8 cellular contexts compared by ENCODE assay signal in the genomic region with DNA sequence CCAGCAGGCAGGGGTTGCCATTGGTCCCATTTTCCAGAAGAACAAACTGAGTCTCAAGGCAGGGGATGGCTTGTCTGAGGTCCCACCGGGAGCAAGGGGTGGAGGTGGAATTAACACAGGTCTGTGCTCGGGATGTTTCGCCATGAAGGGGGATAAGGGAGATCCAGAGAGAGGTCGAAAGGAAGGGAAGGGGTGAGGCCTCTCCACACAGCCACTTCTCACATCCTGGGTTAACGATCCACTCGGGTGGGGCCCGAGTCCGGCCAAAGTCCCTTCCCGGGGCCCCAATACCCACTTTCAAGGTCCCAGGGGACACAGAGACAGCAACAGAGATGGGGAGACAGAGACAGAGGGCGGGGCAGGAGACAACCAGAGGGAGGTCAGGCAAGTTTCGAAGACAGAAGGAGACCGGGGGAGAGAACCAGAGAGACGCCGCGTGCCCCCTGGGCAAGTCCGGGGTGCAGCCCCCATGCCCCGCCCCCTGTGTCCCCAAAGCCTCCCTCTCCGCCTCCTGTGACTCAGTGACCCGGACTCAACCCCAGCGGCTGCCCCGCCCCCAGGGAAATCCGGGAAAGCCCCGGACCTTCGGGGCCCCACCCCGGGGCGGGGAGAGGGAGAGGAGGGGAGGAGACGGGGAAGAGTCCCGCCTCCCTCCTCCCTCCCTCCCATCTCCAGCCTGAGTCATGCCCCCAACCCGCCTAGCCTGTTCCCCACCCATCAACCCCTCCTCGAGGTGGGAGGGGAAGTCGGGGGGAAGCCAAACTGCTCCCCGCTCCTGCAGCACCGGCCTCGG. TPM values are rescaled to one million over a fixed set of nuclear protein-coding genes. Genes with fewer than 3 reads are reported as not detected.
DNase-seq lines count a peak whose midpoint lies in the region; ATAC-seq and TF ChIP-seq lines count a peak whose summit lies in the region.

No MANE protein-coding gene starts in this region.

- H3K4me1 Mint-ChIP-seq in type B pancreatic cell (ENCODE audit: unreplicated experiment): peaks cover 23% of the 10 kb centered on the region

- peaks cover 6% of the 10 kb centered on the region for H3K27me3 ChIP-seq in trophoblast cell (ENCODE audit: insufficient read depth, low read length)

- no peaks in the 10 kb centered on the region for H3K9me3 Mint-ChIP-seq in type B pancreatic cell

- POLR2A ChIA-PET in AG04449 (lab: Yijun Ruan, JAX): interaction anchor here (0.6 kb wide), 1 partner anchor 12 kb away, joined by 3 read pairs; no protein-coding TSS in a partner anchor

- peak overlapping the region; percentile 39 for H2BK120ac ChIP-seq in trophoblast cell (ENCODE audit: insufficient read depth, low read length, poor library complexity)

- H3K79me1 ChIP-seq in trophoblast cell (ENCODE audit: low read length): no peaks in the 10 kb centered on the region

- no peaks in the 10 kb centered on the region for H3K79me2 ChIP-seq in trophoblast cell (ENCODE audit: control insufficient read depth, insufficient read depth, low read length, poor library complexity)

- H3K27ac ChIP-seq in trophoblast cell (ENCODE audit: low read depth, low read length): no peak overlapping the region

- H2AK5ac ChIP-seq in trophoblast cell (ENCODE audit: low read length): no peak overlapping the region

- H3K36me3 ChIP-seq in trophoblast cell (ENCODE audit: control insufficient read depth in 1 of 2, insufficient read depth in 2 of 2, low read length in 2 of 2): no peaks in the 10 kb centered on the region

- WGBS in trophoblast cell (ENCODE audit: extremely low coverage, insufficient coverage, insufficient read length): no CpG with 5 or more reads among the region's 34 CpGs

- H3K18ac ChIP-seq in trophoblast cell (ENCODE audit: low read length): peak overlapping the region; percentile 38

- no peak overlapping the region for H3K4ac ChIP-seq in trophoblast cell (ENCODE audit: low read depth, low read length)

- H3K4me2 ChIP-seq in trophoblast cell (ENCODE audit: low read length): peak overlapping the region; percentile 80

- H3K4me3 ChIP-seq in AG04449 (ENCODE audit: low read depth, low read length) (peak overlapping the region; percentile 73), trophoblast cell (ENCODE audit: low read depth, low read length) (no peak overlapping the region)

- H2BK12ac ChIP-seq in trophoblast cell (ENCODE audit: low read length): peak overlapping the region; percentile 48

- H3K4me1 ChIP-seq in trophoblast cell (ENCODE audit: control insufficient read depth in 1 of 2, insufficient read depth in 2 of 2, low read length in 2 of 2): peaks cover 8 to 9% of the 10 kb centered on the region in 2 experiments

- intact Hi-C loops in Right ventricle myocardium superior (cut with DNase I): no loop called here

- no peaks in the 10 kb centered on the region for H3K36me3 Mint-ChIP-seq in type B pancreatic cell

- CTCF ChIA-PET in AG04449 (lab: Yijun Ruan, JAX): interaction anchor here (0.8 kb wide), 1 partner anchor 24 kb away, joined by 3 read pairs; no protein-coding TSS in a partner anchor

- no peak overlapping the region for H3K9ac ChIP-seq in trophoblast cell (ENCODE audit: low read length)

- peak overlapping the region; percentile 39 for H4K12ac ChIP-seq in trophoblast cell (ENCODE audit: low read depth, low read length)

- H3K9me3 ChIP-seq in trophoblast cell (ENCODE audit: insufficient read depth, low read depth, low read length): peaks cover 6% of the 10 kb centered on the region

- no peak overlapping the region for H3K23ac ChIP-seq in trophoblast cell (ENCODE audit: low read length)

- H3K14ac ChIP-seq in trophoblast cell (ENCODE audit: low read length): no peak overlapping the region

- H4K8ac ChIP-seq in trophoblast cell (ENCODE audit: low read depth, low read length): no peak overlapping the region

- DNase-seq in AG04449 (ENCODE audit: low read depth, low spot score) (peak; percentile 69), HUDEP-2 (lab: John Stamatoyannopoulos, UW; ENCODE audit: unreplicated experiment in 76 of 76) (peak in 72 of 76 experiments; percentile 13 to 88 (median 72)), SW 1271 (lab: John Stamatoyannopoulos, UW) (peak; percentile 79 to 80), Right ventricle myocardium superior (peak; percentile 96), trophoblast cell (peak; percentile 86 to 91), type B pancreatic cell (ENCODE audit: extremely low spot score, unreplicated experiment) (peak; percentile 82)
- peak; percentile 78 for DNase-seq in activated naive CD8-positive, alpha-beta T cell treated with anti-CD3 and anti-CD28 coated beads, Interleukin-2, amount 50 U/mL, for 16 hours (ENCODE audit: low read depth, low spot score)

- H4K91ac ChIP-seq in trophoblast cell (ENCODE audit: low read depth, low read length): peak overlapping the region; percentile 36

- H3K27me3 Mint-ChIP-seq in type B pancreatic cell: peaks cover 41% of the 10 kb centered on the region

- TF ChIP-seq CTCF in AG04449 (IDR thresholded peaks at IDR 0.05; ENCODE audit: insufficient read depth, low read length, missing control alignments) (no peak), type B pancreatic cell (conservative IDR thresholded peaks at IDR 0.05) (no peak)

- no peak overlapping the region for H2BK5ac ChIP-seq in trophoblast cell (ENCODE audit: low read depth, low read length, poor library complexity)

- H3K4me3 Mint-ChIP-seq in type B pancreatic cell: peak overlapping the region; percentile 91

- peak overlapping the region; percentile 56 for H2AFZ ChIP-seq in trophoblast cell (ENCODE audit: insufficient read depth, low read length, poor library complexity)

- peak; percentile 35 for ATAC-seq in GM18520 (IDR thresholded peaks at IDR 0.05; ENCODE audit: unreplicated experiment)
- peak; percentile 92 for ATAC-seq in Right ventricle myocardium superior (ENCODE audit: poor library complexity)

- peak overlapping the region; percentile 95 for H3K27ac Mint-ChIP-seq in type B pancreatic cell

RNA-seq across cellular contexts. Expression of a gene that starts 1.4 kb away (rescaled TPM):
- 14.6 TPM for total RNA-seq in Right ventricle myocardium superior
- 1.7 and 2.0 TPM in 2 replicates for polyA plus RNA-seq in trophoblast cell (2013)
- total RNA-seq in type B pancreatic cell (ENCODE audit: low replicate concordance): 18.9 and 41.2 TPM in 2 replicates

RNA-seq across cellular contexts. Expression of a gene that starts 30.5 kb away (rescaled TPM):
- total RNA-seq in Right ventricle myocardium superior (not detected), type B pancreatic cell (ENCODE audit: low replicate concordance) (13.9 and 37.7 TPM in 2 replicates)
- polyA plus RNA-seq in trophoblast cell (2013): 1.4 and 1.7 TPM in 2 replicates

RNA-seq across cellular contexts. Expression of a gene that starts 48.2 kb away (rescaled TPM):
- total RNA-seq in Right ventricle myocardium superior (not detected), type B pancreatic cell (ENCODE audit: low replicate concordance) (not detected in 2 replicates)
- not detected in 2 replicates for polyA plus RNA-seq in trophoblast cell (2013)

Comparison
In these comparisons a context has a peak if more than half of its experiments do, and no peak if none do; other contexts are left out.
1. RNA of a gene that starts 30.5 kb away (total RNA-seq): 13.9 to 37.7 TPM in type B pancreatic cell; not detected in Right ventricle myocardium superior (single experiment); every median in the first group is over 10 times any median in the second.
2. Peak in every context shown above with its lines, with median percentiles within 50 percentile points of each other: DNase-seq.